8 cellular contexts compared by ENCODE assay signal in the genomic region with DNA sequence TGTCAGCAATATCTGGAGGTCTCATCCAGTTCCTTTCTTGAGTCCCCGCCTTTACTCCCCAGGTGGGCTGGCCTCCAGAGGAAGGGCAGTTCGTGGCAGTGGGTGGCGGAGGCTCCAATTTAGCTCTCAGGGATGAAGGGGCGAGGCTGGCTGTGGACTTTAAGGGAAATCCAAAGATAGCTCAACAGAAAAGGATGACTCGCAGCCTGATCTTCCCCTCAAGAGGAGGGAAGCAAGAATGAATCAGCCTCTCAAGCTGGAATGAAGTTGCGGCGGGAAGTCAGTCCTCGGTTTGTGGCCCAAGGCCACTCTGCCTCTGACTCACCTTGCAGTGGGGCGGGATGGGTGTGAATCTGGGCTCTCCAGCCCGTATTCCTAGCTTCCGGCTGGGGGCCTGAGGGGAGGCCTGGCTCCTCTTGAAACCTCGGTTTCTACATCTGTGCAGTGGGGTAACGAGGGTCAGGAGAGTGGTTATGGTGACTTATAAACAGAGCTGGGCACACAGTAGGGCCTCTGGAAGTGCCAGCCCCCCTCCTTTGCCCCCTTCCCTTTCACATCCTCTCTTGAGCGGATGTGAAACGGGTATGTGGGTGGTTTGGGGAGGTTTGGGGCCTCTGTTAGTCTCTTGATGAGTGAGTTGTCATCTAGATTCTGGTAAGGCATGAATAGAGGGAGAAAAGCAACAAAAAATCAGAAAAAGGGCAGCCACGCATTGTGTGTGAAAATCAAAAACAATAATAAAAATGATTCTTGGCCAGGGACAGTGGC. TPM values are rescaled to one million over a fixed set of nuclear protein-coding genes. Genes with fewer than 3 reads are reported as not detected.
A peak's percentile ranks its signal among the peaks of the same experiment; 100 is the strongest.
DNase-seq lines count a peak whose midpoint lies in the region; ATAC-seq and TF ChIP-seq lines count a peak whose summit lies in the region.

No MANE protein-coding gene starts in this region.

- H3K4ac ChIP-seq in IMR-90 (ENCODE audit: low read depth, low read length), result peak overlapping the region; percentile 90

- H2AFZ ChIP-seq in IMR-90 (replicated peaks; ENCODE audit: low read length, poor library complexity), result peak overlapping the region; percentile 84

- H2BK120ac ChIP-seq in IMR-90 (ENCODE audit: low read depth, low read length), result peak overlapping the region; percentile 91

- peak overlapping the region; percentile 96; the same call in 2 of the 3 replicates for H2BK15ac ChIP-seq in IMR-90 (ENCODE audit: low read depth, low read length)

- peaks cover 50% of the 10 kb centered on the region for H3K4me1 Mint-ChIP-seq in Calu3 (ENCODE audit: low read depth, unreplicated experiment)

- H3K4me1 ChIP-seq in IMR-90 (ENCODE audit: control insufficient read depth, insufficient read depth, low read length) (peaks cover 14% of the 10 kb centered on the region), uterus (no peaks in the 10 kb centered on the region)
- peaks cover 29% of the 10 kb centered on the region for H3K4me1 ChIP-seq in effector memory CD4-positive, alpha-beta T cell (ENCODE audit: control insufficient read depth, insufficient read depth, low read length, poor library complexity, severe bottlenecking)

- TF ChIP-seq RAD21 in IMR-90 (IDR thresholded peaks at IDR 0.05; ENCODE audit: low read length), result peak; percentile 28; the same call in 1 of the 2 replicates

- peak; percentile 77 for DNase-seq in Calu3
- peak; percentile 97 for DNase-seq in IMR-90
- DNase-seq in activated CD4-positive, alpha-beta T cell treated with anti-CD3 and anti-CD28 coated beads, Interleukin-2, amount 50 U/mL, for 24 hours (ENCODE audit: low read depth in 1 of 2, low spot score in 1 of 2), result peak; percentile 69 to 78
- DNase-seq in effector memory CD4-positive, alpha-beta T cell, result peak; percentile 52 to 73 (median 72)
- DNase-seq in pons (ENCODE audit: low spot score), result peak; percentile 53
- peak; percentile 30 to 39 for DNase-seq in uterus
- no peak for DNase-seq in NK-92 treated with Interleukin-12 subunit alpha and Interleukin-12 subunit beta, amount 100 ng/mL, for 24 hours (lab: John Stamatoyannopoulos, UW)

- dilution Hi-C loops in IMR-90 (cut with HindIII; ENCODE audit: low sequenced_read_pairs, unreplicated experiment), result no loop called here

- H3K27ac ChIP-seq in IMR-90 (ENCODE audit: insufficient read depth, low read length) (peak overlapping the region; percentile 63), uterus (peak overlapping the region; percentile 16 to 53)
- peak overlapping the region; percentile 74 for H3K27ac ChIP-seq in effector memory CD4-positive, alpha-beta T cell (ENCODE audit: insufficient read depth, low read length, poor library complexity, severe bottlenecking)

- H3K9me1 ChIP-seq in IMR-90 (ENCODE audit: insufficient read depth, low read length), result peaks cover 25% of the 10 kb centered on the region

- no peaks in the 10 kb centered on the region for H3K36me3 ChIP-seq in IMR-90 (ENCODE audit: control insufficient read depth, insufficient read depth, low read length)
- H3K36me3 ChIP-seq in effector memory CD4-positive, alpha-beta T cell (ENCODE audit: control insufficient read depth, insufficient read depth, low read length), result peaks cover 16% of the 10 kb centered on the region
- no peaks in the 10 kb centered on the region for H3K36me3 ChIP-seq in uterus

- no peak overlapping the region for H3K9ac ChIP-seq in IMR-90 (ENCODE audit: low read depth, low read length)

- H3K27ac Mint-ChIP-seq in Calu3 (ENCODE audit: unreplicated experiment), result peak overlapping the region; percentile 55

- TF ChIP-seq POLR2A in IMR-90 (IDR thresholded peaks at IDR 0.05; ENCODE audit: low read depth, low read length) (no peak), uterus (IDR thresholded peaks at IDR 0.05) (no peak)

- CTCF ChIA-PET in Calu3 (lab: Charles Lee) (interaction anchor here (0.7 to 3.1 kb wide), 10 partner anchors 9 to 237 kb away, joined by 3 to 27 read pairs (median 4); a partner anchor contains a TSS), IMR-90 (lab: Yijun Ruan, JAX) (interaction anchor here (0.7 to 2.5 kb wide), 5 partner anchors 9 to 22 kb away, joined by 3 to 10 read pairs (median 4); no protein-coding TSS in a partner anchor)

- peak; percentile 62 for ATAC-seq in GM21619 (IDR thresholded peaks at IDR 0.05; ENCODE audit: unreplicated experiment)
- peak; percentile 93 for ATAC-seq in IMR-90 (ENCODE audit: low read depth)

- H3K4me2 ChIP-seq in IMR-90 (ENCODE audit: low read depth, low read length), result peak overlapping the region; percentile 35

- H4K8ac ChIP-seq in IMR-90 (ENCODE audit: low read depth in 2 of 2, low read length in 2 of 2), result peak overlapping the region; percentile 56 to 91

- H3K9me3 Mint-ChIP-seq in Calu3 (ENCODE audit: low read depth, unreplicated experiment), result no peaks in the 10 kb centered on the region

- POLR2A ChIA-PET in IMR-90 (lab: Charles Lee; ENCODE audit: unreplicated experiment), result interaction anchor here (0.6 to 1.4 kb wide), 3 partner anchors 10 to 62 kb away, joined by 3 to 4 read pairs (median 3); a partner anchor contains a TSS

- no peaks in the 10 kb centered on the region for H3K27me3 Mint-ChIP-seq in Calu3 (ENCODE audit: unreplicated experiment)

- no peak for TF ChIP-seq CTCF in Calu3 (IDR thresholded peaks at IDR 0.05; ENCODE audit: unreplicated experiment)
- TF ChIP-seq CTCF in IMR-90 (conservative IDR thresholded peaks at IDR 0.05; ENCODE audit: low read depth, low read length), result no peak
- no peak for TF ChIP-seq CTCF in uterus (IDR thresholded peaks at IDR 0.05)

- H3K14ac ChIP-seq in IMR-90 (replicated peaks; ENCODE audit: low read depth, low read length), result peak overlapping the region; percentile 71

- peak overlapping the region; percentile 49; the same call in 1 of the 2 replicates for H3K18ac ChIP-seq in IMR-90 (ENCODE audit: low read depth, low read length)

- in situ Hi-C loops in IMR-90 (cut with MboI; ENCODE audit: low sequenced_read_pairs), result no loop called here

- H3K4me3 Mint-ChIP-seq in Calu3 (ENCODE audit: low read depth, unreplicated experiment), result no peak overlapping the region

- H2BK5ac ChIP-seq in IMR-90 (ENCODE audit: low read depth, low read length, poor library complexity, severe bottlenecking), result peak overlapping the region; percentile 75

- peak overlapping the region; percentile 92 for H2BK20ac ChIP-seq in IMR-90 (ENCODE audit: low read depth, low read length)

- peak overlapping the region; percentile 86 for H4K91ac ChIP-seq in IMR-90 (ENCODE audit: insufficient read depth, low read depth, low read length)

- intact Hi-C loops in Calu3 (cut with micrococcal nuclease; ENCODE audit: unreplicated experiment) (no loop called here), IMR-90 (cut with micrococcal nuclease) (no loop called here), uterus (cut with DNase I; ENCODE audit: low total_unique reads) (no loop called here)

- H3K79me1 ChIP-seq in IMR-90 (ENCODE audit: low read depth in 1 of 2, low read length in 2 of 2), result peaks cover 0 to 14% of the 10 kb centered on the region in 2 experiments; a peak in 2 of 4 replicates

- H3K27me3 ChIP-seq in IMR-90 (ENCODE audit: control insufficient read depth, insufficient read depth, low read length) (no peaks in the 10 kb centered on the region), uterus (no peaks in the 10 kb centered on the region)
- H3K27me3 ChIP-seq in effector memory CD4-positive, alpha-beta T cell (replicated peaks; ENCODE audit: control insufficient read depth, insufficient read depth, low read length, poor library complexity, severe bottlenecking), result no peaks in the 10 kb centered on the region

- no peak overlapping the region for H3K4me3 ChIP-seq in IMR-90 (ENCODE audit: insufficient read depth, low read depth, low read length)
- H3K4me3 ChIP-seq in effector memory CD4-positive, alpha-beta T cell (ENCODE audit: insufficient read depth, low read depth, low read length, poor library complexity, severe bottlenecking), result no peak overlapping the region
- H3K4me3 ChIP-seq in uterus, result no peak overlapping the region

- BruUV-seq in Calu3 (replicated peaks; lab: Mats Ljungman, UMichigan), result no TSS peak
- no TSS peak for BruUV-seq in IMR-90 (replicated peaks; lab: Mats Ljungman, UMichigan)

- peak overlapping the region; percentile 20; the same call in 1 of the 2 replicates for H4K5ac ChIP-seq in IMR-90 (ENCODE audit: low read depth, low read length)

- H3K9me3 ChIP-seq in IMR-90 (ENCODE audit: control insufficient read depth, insufficient read depth, low read length) (no peaks in the 10 kb centered on the region), uterus (no peaks in the 10 kb centered on the region)
- no peaks in the 10 kb centered on the region for H3K9me3 ChIP-seq in effector memory CD4-positive, alpha-beta T cell (ENCODE audit: control insufficient read depth, low read length)

- peak overlapping the region; percentile 88 for H2AK5ac ChIP-seq in IMR-90 (ENCODE audit: low read depth, low read length)

- WGBS in IMR-90 (ENCODE audit: extremely low coverage in 2 of 2, insufficient read length in 1 of 2), 2 experiments, result 0% methylated on average over 7 of the region's 16 CpGs; no CpG with 5 or more reads in 1 of the 2 experiments

- H3K36me3 Mint-ChIP-seq in Calu3 (ENCODE audit: insufficient read depth, unreplicated experiment), result peaks cover 51% of the 10 kb centered on the region

- H3K23ac ChIP-seq in IMR-90 (ENCODE audit: low read depth, low read length), result peak overlapping the region; percentile 74

- H2AK9ac ChIP-seq in IMR-90 (replicated peaks; ENCODE audit: low read depth, low read length, poor library complexity), result peak overlapping the region; percentile 89

- H4K20me1 ChIP-seq in IMR-90 (ENCODE audit: insufficient read depth, low read length), result no peaks in the 10 kb centered on the region

- H3K56ac ChIP-seq in IMR-90 (ENCODE audit: extremely low read depth, insufficient read depth, low read length), result peak overlapping the region; percentile 67

RNA-seq across cellular contexts. Expression of a gene that starts 10.5 kb away (rescaled TPM):
- total RNA-seq in Calu3 (2022) (69.1 and 85.5 TPM in 2 replicates), IMR-90 (2012; rRNA removed) (4.8 and 5.8 TPM in 2 replicates), uterus (10 to 100 TPM; 14.9 to 44.9 (median 27.2) TPM)
- polyA plus RNA-seq in IMR-90 (2012; rRNA removed), result 21.4 and 24.3 TPM in 2 replicates
- polyA plus RNA-seq in IMR-90 (2012; cell fraction: cytosol; rRNA removed), result 8.3 and 9.1 TPM in 2 replicates
- polyA plus RNA-seq in IMR-90 (2012; cell fraction: nucleus; rRNA removed; ENCODE audit: low replicate concordance), result 60.7 and 76.3 TPM in 2 replicates

RNA-seq across cellular contexts. Expression of a gene that starts 15.5 kb away (rescaled TPM):
- total RNA-seq in Calu3 (2022) (147 and 152 TPM in 2 replicates), IMR-90 (2012; rRNA removed) (0.54 and 0.83 TPM in 2 replicates), uterus (1 to 10 TPM in 3 of 4 donors, under 1 TPM in 1; 0.77 to 9.2 (median 5.6) TPM)
- 0.99 and 1.2 TPM in 2 replicates for polyA plus RNA-seq in IMR-90 (2012; rRNA removed)
- 0.80 and 0.93 TPM in 2 replicates for polyA plus RNA-seq in IMR-90 (2012; cell fraction: cytosol; rRNA removed)
- 1.3 and 4.5 TPM in 2 replicates for polyA plus RNA-seq in IMR-90 (2012; cell fraction: nucleus; rRNA removed; ENCODE audit: low replicate concordance)

RNA-seq across cellular contexts. Expression of a gene that starts 37.0 kb away (rescaled TPM):
- total RNA-seq in Calu3 (2022) (5.0 and 6.4 TPM in 2 replicates), IMR-90 (2012; rRNA removed) (under 0.01 and 0.36 TPM in 2 replicates), uterus (1 to 10 TPM in 2 of 4 donors, under 1 TPM in 2; 0.51 to 1.9 (median 0.88) TPM)
- 0.27 and 0.31 TPM in 2 replicates for polyA plus RNA-seq in IMR-90 (2012; rRNA removed)
- 0.15 and 0.93 TPM in 2 replicates for polyA plus RNA-seq in IMR-90 (2012; cell fraction: cytosol; rRNA removed)
- 0.36 and 0.54 TPM in 2 replicates for polyA plus RNA-seq in IMR-90 (2012; cell fraction: nucleus; rRNA removed; ENCODE audit: low replicate concordance)

RNA-seq across cellular contexts. Expression of a gene that starts 49.4 kb away (rescaled TPM):
- not detected in 2 replicates for total RNA-seq in Calu3 (2022)
- total RNA-seq in IMR-90 (2012; rRNA removed), result not detected in 2 replicates
- polyA plus RNA-seq in IMR-90 (2012; rRNA removed), result not detected in 2 replicates
- polyA plus RNA-seq in IMR-90 (2012; cell fraction: cytosol; rRNA removed), result not detected in 2 replicates
- polyA plus RNA-seq in IMR-90 (2012; cell fraction: nucleus; rRNA removed; ENCODE audit: low replicate concordance), result not detected in 2 replicates
- total RNA-seq in uterus, result not detected

Comparison
In these comparisons a context has a peak if more than half of its experiments do, and no peak if none do; other contexts are left out.
1. RNA of a gene that starts 15.5 kb away (total RNA-seq): 147 to 152 TPM in Calu3; 0.77 to 9.2 TPM in uterus and 0.54 to 0.83 TPM in IMR-90; every median in the first group is over 10 times any median in the second.
2. Peak in every context shown above with its lines, with median percentiles within 50 percentile points of each other: H3K27ac ChIP-seq.